ENCODE assay signal across 17 cellular contexts in genomic region chr1:44436401-44437394, GRCh38. TPM values are rescaled to one million over a fixed set of nuclear protein-coding genes. Genes with fewer than 3 reads are reported as not detected.
DNase-seq lines count a peak whose midpoint lies in the region; TF ChIP-seq lines count a peak whose summit lies in the region.
"Had no signal": no experiment of that assay in that cellular context is flagged by ENCODE, and none has a peak within 500 bp of the region (broad histone marks: within the 10 kb centered on the region; RNA-seq: fewer than 3 reads in every experiment).

No MANE protein-coding gene starts in this region.

- H2AFZ ChIP-seq in smooth muscle cell (ENCODE audit: low read depth), result peak overlapping the region; percentile 37
- H2AFZ ChIP-seq: parathyroid adenoma had no signal

- H3F3A ChIP-seq in smooth muscle cell (ENCODE audit: low read depth), result no peaks in the 10 kb centered on the region

- 71% methylated on average over 9 of the region's 9 CpGs for WGBS in smooth muscle cell (ENCODE audit: low lambda C conversion rate)

- H3K4me1 ChIP-seq in smooth muscle cell (ENCODE audit: low read depth), result no peaks in the 10 kb centered on the region
- H3K4me1 ChIP-seq: parathyroid adenoma, stomach had no signal

- no peak overlapping the region for H3K4me2 ChIP-seq in smooth muscle cell

- H3K27me3 ChIP-seq in smooth muscle cell (ENCODE audit: low read depth), result peaks cover 15% of the 10 kb centered on the region

- no peaks in the 10 kb centered on the region for H3K79me2 ChIP-seq in smooth muscle cell (ENCODE audit: low read depth)
- H3K79me2 ChIP-seq: parathyroid adenoma had no signal

- H3K9me3 ChIP-seq in smooth muscle cell (replicated peaks; ENCODE audit: low read depth), result no peaks in the 10 kb centered on the region
- H3K9me3 ChIP-seq: stomach had no signal

- no peak for TF ChIP-seq CTCF in smooth muscle cell (IDR thresholded peaks at IDR 0.05; ENCODE audit: borderline replicate concordance, insufficient read depth, poor library complexity, severe bottlenecking)

- DNase-seq in DMS153 (lab: John Stamatoyannopoulos, UW), result peak; percentile 60
- DNase-seq in DMS153 treated with DMSO at 0.1 percent for 48 hours (lab: John Stamatoyannopoulos, UW; ENCODE audit: unreplicated experiment), result no peak
- DNase-seq in NCI-H2227 treated with DMSO at 0.1 percent for 48 hours (lab: John Stamatoyannopoulos, UW), result peak; percentile 73
- DNase-seq in kidney tubule cell (ENCODE audit: low spot score), result peak; percentile 35
- no peak for DNase-seq in smooth muscle cell (lab: John Stamatoyannopoulos, UW; ENCODE audit: unreplicated experiment)
- no peak for DNase-seq in SW 1271 (lab: John Stamatoyannopoulos, UW)
- DNase-seq in HUDEP-2 (lab: John Stamatoyannopoulos, UW; ENCODE audit: unreplicated experiment in 76 of 76), result no peak
- no peak for DNase-seq in NCI-H1048 (lab: John Stamatoyannopoulos, UW)
- DNase-seq: activated CD4-positive, alpha-beta T cell treated with anti-CD3 and anti-CD28 coated beads, Interleukin-2, amount 50 U/mL, for 1 hour; activated T-cell treated with anti-CD3 and anti-CD28 coated beads, Interleukin-2, amount 50 U/mL, for 48 hours; GF-D8; Karpas-422; NCI-H1694; stimulated activated CD4-positive, alpha-beta T cell treated with anti-CD3 and anti-CD28 coated beads, Interleukin-12 subunit alpha, Interleukin-12 subunit beta, amount 100 ng/mL, for 4 hours; stomach had no signal

- H3K27ac ChIP-seq in smooth muscle cell (ENCODE audit: low read depth), result no peak overlapping the region
- H3K27ac ChIP-seq: 22Rv1, parathyroid adenoma, stomach had no signal

- H3K9ac ChIP-seq in smooth muscle cell (ENCODE audit: low read depth), result no peak overlapping the region
- H3K9ac ChIP-seq: parathyroid adenoma had no signal

- no peak overlapping the region for H3K4me3 ChIP-seq in smooth muscle cell
- H3K4me3 ChIP-seq: stomach had no signal

- no peaks in the 10 kb centered on the region for H3K36me3 ChIP-seq in smooth muscle cell (ENCODE audit: low read depth)
- H3K36me3 ChIP-seq: stomach had no signal

- H4K20me1 ChIP-seq in smooth muscle cell (ENCODE audit: low read depth), result no peaks in the 10 kb centered on the region

RNA-seq across cellular contexts. Expression of gene RNF220, which starts 31.6 kb away (rescaled TPM):
- total RNA-seq in smooth muscle cell, result 37.8 and 65.8 TPM in 2 replicates
- 71.1 and 82.4 TPM in 2 replicates for polyA plus RNA-seq in smooth muscle cell

Comparison
In these comparisons a context has a peak if more than half of its experiments do, and no peak if none do; other contexts are left out.
1. DNase-seq: peak in DMS153 (single experiment), NCI-H2227 treated with DMSO at 0.1 percent for 48 hours (single experiment) and kidney tubule cell (single experiment); none in DMS153 treated with DMSO at 0.1 percent for 48 hours (single experiment), smooth muscle cell (single experiment), SW 1271 (0 of 2), HUDEP-2 (0 of 76) and NCI-H1048 (single experiment).